Comparison of ENCODE assay signal across 18 cellular contexts in the genomic region with DNA sequence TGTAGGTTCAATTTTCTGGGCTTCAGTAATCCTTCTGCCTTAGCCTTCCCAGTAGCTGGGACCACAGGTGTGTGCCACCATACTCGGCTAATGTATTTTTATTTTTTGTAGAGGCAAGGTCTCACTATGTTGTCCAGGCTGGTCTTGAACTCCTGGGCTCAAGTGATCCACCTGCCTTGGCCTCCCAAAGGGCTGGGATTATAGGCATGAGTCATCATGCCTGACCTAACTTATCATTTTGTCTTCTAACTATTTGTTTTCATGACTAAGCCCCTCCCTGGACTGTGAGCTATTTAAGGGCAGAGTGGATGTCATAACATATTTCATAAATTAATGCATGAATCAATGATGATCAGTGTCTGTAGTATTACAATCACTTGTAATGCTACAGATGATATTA. TPM values are rescaled to one million over a fixed set of nuclear protein-coding genes. Genes with fewer than 3 reads are reported as not detected.
A peak's percentile ranks its signal among the peaks of the same experiment; 100 is the strongest.
DNase-seq lines count a peak whose midpoint lies in the region; ATAC-seq, FAIRE-seq and TF ChIP-seq lines count a peak whose summit lies in the region.
"Had no signal": no experiment of that assay in that cellular context is flagged by ENCODE, and none has a peak within 500 bp of the region (broad histone marks: within the 10 kb centered on the region; RNA-seq: fewer than 3 reads in every experiment).

No MANE protein-coding gene starts in this region.

- WGBS in GM23248 (ENCODE audit: low coverage in 1 of 2, low lambda C conversion rate in 2 of 2, missing lambda C conversion rate in 2 of 2), 2 experiments, result 94 to 100% methylated on average over 1 of the region's 1 CpG
- WGBS in pancreas, 2 donors, result 93 to 97% methylated on average over 1 of the region's 1 CpG

- no peaks in the 10 kb centered on the region for H3K79me2 ChIP-seq in GM23248 (ENCODE audit: insufficient read depth)

- DNase-seq in GM23248 (peak; percentile 46), OCI-M1 (lab: John Stamatoyannopoulos, UW) (peak; percentile 8), epithelial cell of prostate (ENCODE audit: low read depth, low spot score) (peak; percentile 69), pancreas (no peak), T-helper 17 cell (no peak), NK-92 (lab: John Stamatoyannopoulos, UW; ENCODE audit: unreplicated experiment) (no peak), NCI-H1436 (lab: John Stamatoyannopoulos, UW) (no peak)
- no peak for DNase-seq in activated effector memory CD4-positive, alpha-beta T cell treated with anti-CD3 and anti-CD28 coated beads, Interleukin-2, amount 50 U/mL, for 16 hours
- DNase-seq: activated CD8-positive, alpha-beta memory T cell treated with anti-CD3 and anti-CD28 coated beads, Interleukin-2, amount 10 ng/mL, durations not matched to agents 7 days and 5 days; CD8-positive, alpha-beta memory T cell; naive B cell; NCI-H1417 treated with DMSO at 0.1 percent for 48 hours; NCI-H526 treated with DMSO at 0.1 percent for 48 hours had no signal

- H3K36me3 Mint-ChIP-seq in T-helper 17 cell (ENCODE audit: low read depth), result no peaks in the 10 kb centered on the region
- H3K36me3 Mint-ChIP-seq: activated CD8-positive, alpha-beta memory T cell treated with anti-CD3 and anti-CD28 coated beads, Interleukin-2, amount 10 ng/mL, durations not matched to agents 7 days and 5 days; activated naive CD4-positive, alpha-beta T cell treated with anti-CD3 and anti-CD28 coated beads, Interleukin-2, amount 50 U/mL, for 72 hours; CD8-positive, alpha-beta memory T cell; naive B cell had no signal

- TF ChIP-seq CTCF in pancreas (IDR thresholded peaks at IDR 0.05), result no peak

- no peak overlapping the region for H3K4me2 ChIP-seq in GM23248 (ENCODE audit: unreplicated experiment)

- no peaks in the 10 kb centered on the region for H3K9me2 ChIP-seq in GM23248 (ENCODE audit: insufficient read depth)

- intact Hi-C loops in pancreas (cut with DNase I), result no loop called here

- no peak overlapping the region for H3K27ac ChIP-seq in GM23248
- peak overlapping the region; percentile 80 for H3K27ac ChIP-seq in epithelial cell of prostate
- H3K27ac ChIP-seq in pancreas, result no peak overlapping the region
- H3K27ac ChIP-seq: coronary artery had no signal

- H3K27me3 ChIP-seq in GM23248 (replicated peaks; ENCODE audit: insufficient read depth) (no peaks in the 10 kb centered on the region), pancreas (no peaks in the 10 kb centered on the region)

- H3K9me3 ChIP-seq in GM23248 (ENCODE audit: low read depth) (no peaks in the 10 kb centered on the region), pancreas (no peaks in the 10 kb centered on the region), T-helper 17 cell (ENCODE audit: control insufficient read depth, low read length, poor library complexity, severe bottlenecking) (peaks cover 2% of the 10 kb centered on the region)

- peaks cover 14% of the 10 kb centered on the region for H3K27me3 Mint-ChIP-seq in T-helper 17 cell
- H3K27me3 Mint-ChIP-seq: activated CD8-positive, alpha-beta memory T cell treated with anti-CD3 and anti-CD28 coated beads, Interleukin-2, amount 10 ng/mL, durations not matched to agents 7 days and 5 days; stimulated activated naive CD8-positive, alpha-beta T cell treated with anti-CD3 and anti-CD28 coated beads, Interleukin-15, Interleukin-2, amounts not matched to agents 100 ng/mL and 50 ng/mL, for 24 hours had no signal

- H3K36me3 ChIP-seq in GM23248 (ENCODE audit: low read depth) (no peaks in the 10 kb centered on the region), pancreas (no peaks in the 10 kb centered on the region)

- H4K20me1 ChIP-seq in GM23248 (ENCODE audit: insufficient read depth), result no peaks in the 10 kb centered on the region

- ATAC-seq in pancreas (peak; percentile 36 to 56 (median 48)), T-helper 17 cell (no peak)
- ATAC-seq: activated CD8-positive, alpha-beta memory T cell treated with anti-CD3 and anti-CD28 coated beads, Interleukin-2, amount 10 ng/mL, durations not matched to agents 7 days and 5 days; activated naive CD4-positive, alpha-beta T cell treated with anti-CD3 and anti-CD28 coated beads, Interleukin-2, amount 50 U/mL, for 72 hours; HCT116; right cardiac atrium had no signal

- H3K4me3 ChIP-seq in GM23248 (no peak overlapping the region), pancreas (no peak overlapping the region)
- H3K4me3 ChIP-seq: coronary artery had no signal

- H3K4me1 ChIP-seq in GM23248 (ENCODE audit: insufficient read depth) (peaks cover 17% of the 10 kb centered on the region), pancreas (no peaks in the 10 kb centered on the region)

- no peaks in the 10 kb centered on the region for H3K4me1 Mint-ChIP-seq in T-helper 17 cell
- H3K4me1 Mint-ChIP-seq: activated CD8-positive, alpha-beta memory T cell treated with anti-CD3 and anti-CD28 coated beads, Interleukin-2, amount 10 ng/mL, durations not matched to agents 7 days and 5 days; CD8-positive, alpha-beta memory T cell had no signal

- no peak overlapping the region for H3K4me3 Mint-ChIP-seq in T-helper 17 cell
- H3K4me3 Mint-ChIP-seq: activated CD8-positive, alpha-beta memory T cell treated with anti-CD3 and anti-CD28 coated beads, Interleukin-2, amount 10 ng/mL, durations not matched to agents 7 days and 5 days; CD8-positive, alpha-beta memory T cell; naive B cell; stimulated activated naive CD8-positive, alpha-beta T cell treated with anti-CD3 and anti-CD28 coated beads, Interleukin-15, Interleukin-2, amounts not matched to agents 100 ng/mL and 50 ng/mL, for 24 hours had no signal

- no peak for FAIRE-seq in pancreas (lab: Jason Lieb, UNC)

- H3K27ac Mint-ChIP-seq in T-helper 17 cell, result no peak overlapping the region
- H3K27ac Mint-ChIP-seq: activated CD8-positive, alpha-beta memory T cell treated with anti-CD3 and anti-CD28 coated beads, Interleukin-2, amount 10 ng/mL, durations not matched to agents 7 days and 5 days; activated naive CD4-positive, alpha-beta T cell treated with anti-CD3 and anti-CD28 coated beads, Interleukin-2, amount 50 U/mL, for 72 hours; CD8-positive, alpha-beta memory T cell; naive B cell; stimulated activated naive CD8-positive, alpha-beta T cell treated with anti-CD3 and anti-CD28 coated beads, Interleukin-15, Interleukin-2, amounts not matched to agents 100 ng/mL and 50 ng/mL, for 24 hours had no signal

- H3F3A ChIP-seq in GM23248 (ENCODE audit: insufficient read depth), result peaks cover 15% of the 10 kb centered on the region

- no peak overlapping the region for H2AFZ ChIP-seq in GM23248

- H3K9ac ChIP-seq in GM23248, result no peak overlapping the region

- in situ Hi-C loops in GM23248 (cut with MboI), result no loop called here

RNA-seq across cellular contexts. Expression of a gene that starts 56.1 kb away (rescaled TPM):
- total RNA-seq in GM23248 (2014; rRNA removed; shearing (Covaris generic)), result 10.9 and 14.8 TPM in 2 replicates
- 32.3 and 34.4 TPM in 2 replicates for polyA plus RNA-seq in GM23248 (2016; fragmentation: Nextera tagmentation; extraction: Ambion mirVana)
- total RNA-seq in pancreas, result 10 to 100 TPM; 10.6 to 27.5 (median 17.6) TPM
- polyA plus RNA-seq in pancreas, result 10 to 100 TPM; 14.4 to 29.0 TPM
- 10 to 100 TPM; 76.7 to 81.9 TPM for total RNA-seq in T-helper 17 cell

Comparison
In these comparisons a context has a peak if more than half of its experiments do, and no peak if none do; other contexts are left out.
1. DNase-seq: peak in GM23248 (single experiment), OCI-M1 (single experiment) and epithelial cell of prostate (single experiment); none in pancreas (0 of 6), activated effector memory CD4-positive, alpha-beta T cell treated with anti-CD3 and anti-CD28 coated beads, Interleukin-2, amount 50 U/mL, for 16 hours (single experiment), T-helper 17 cell (0 of 3), NK-92 (single experiment) and NCI-H1436 (single experiment).